ENCODE assay signal across 8 cellular contexts in genomic region chr5:32444191-32444945, GRCh38. TPM values are rescaled to one million over a fixed set of nuclear protein-coding genes. Genes with fewer than 3 reads are reported as not detected.
A peak's percentile ranks its signal among the peaks of the same experiment; 100 is the strongest.
DNase-seq lines count a peak whose midpoint lies in the region; ATAC-seq, FAIRE-seq and TF ChIP-seq lines count a peak whose summit lies in the region.

Gene ZFR (minus strand): TSS chr5:32444740. CDS start chr5:32444658, 82 bp downstream.

- BruUV-seq in HepG2 (replicated peaks; lab: Mats Ljungman, UMichigan), result no TSS peak

- in situ Hi-C loops in HepG2 (cut with HindIII; ENCODE audit: extremely low pct_ligation_motif_present, low pct_unique_long_range_greater_than_20kb), result no loop called here

- peaks cover 44% of the 10 kb centered on the region for H3K4me1 ChIP-seq in HepG2 (ENCODE audit: insufficient read depth, low read length)

- peak within 1 kb of the TSS; percentile 94 for H3K27ac ChIP-seq in C4-2B
- H3K27ac ChIP-seq in HepG2 (ENCODE audit: extremely low read length, insufficient read depth, low read length), result peak within 1 kb of the TSS; percentile 86

- H3K9me3 ChIP-seq in HepG2 (ENCODE audit: low read length), result no peaks in the 10 kb centered on the region

- peak; percentile 96 for DNase-seq in NCI-H748 treated with DMSO at 0.1 percent for 48 hours (lab: John Stamatoyannopoulos, UW)
- DNase-seq in activated CD4-positive, alpha-beta T cell treated with anti-CD3 and anti-CD28 coated beads, Interleukin-2, amount 50 U/mL, for 24 hours (ENCODE audit: low read depth in 1 of 2, low spot score in 1 of 2), result peak; percentile 83 to 87
- DNase-seq in HepG2 (ENCODE audit: low spot score), result peak; percentile 83
- DNase-seq in stimulated activated CD4-positive, alpha-beta T cell treated with anti-CD3 and anti-CD28 coated beads, Interleukin-2, amount 100 ng/mL, for 48 hours, result peak; percentile 86

- intact Hi-C loops in dendritic cell treated with granulocyte-macrophage colony-stimulating factor and Interleukin-4, amounts not matched to agents 40 ng/mL and 50 ng/mL, for 4 days (cut with micrococcal nuclease), result loop anchor here (10.0 kb wide), 1 partner anchor 270 kb away; the partner anchor contains the start of gene GOLPH3
- intact Hi-C loops in HepG2 (cut with micrococcal nuclease; ENCODE audit: unreplicated experiment), result loop anchor here (5.0 kb wide), 1 partner anchor 143 kb away; the partner anchor contains the start of gene SUB1

- H2AFZ ChIP-seq in HepG2 (ENCODE audit: low read length), result peak within 1 kb of the TSS; percentile 42

- peaks cover 36% of the 10 kb centered on the region for H3K4me1 Mint-ChIP-seq in dendritic cell treated with granulocyte-macrophage colony-stimulating factor and Interleukin-4, amounts not matched to agents 40 ng/mL and 50 ng/mL, for 4 days (ENCODE audit: low read depth)

- H3K27me3 Mint-ChIP-seq in dendritic cell treated with granulocyte-macrophage colony-stimulating factor and Interleukin-4, amounts not matched to agents 40 ng/mL and 50 ng/mL, for 4 days, result no peaks in the 10 kb centered on the region

- POLR2A ChIA-PET in HepG2 (lab: Yijun Ruan, JAX), result interaction anchor here (0.7 to 1.3 kb wide), 15 partner anchors 9 to 210 kb away, joined by 3 to 11 read pairs (median 4); no protein-coding TSS in a partner anchor

- TF ChIP-seq RAD21 in HepG2 (CRISPR knock-in tag; IDR thresholded peaks at IDR 0.05), result peak; percentile 15; the same call in 1 of the 2 replicates

- peak within 1 kb of the TSS; percentile 91 to 97 (median 94) for H3K4me3 ChIP-seq in HepG2 (replicated peaks in 1 of 3; ENCODE audit: insufficient read depth in 1 of 3, low read depth in 2 of 3, low read length in 3 of 3)

- H3K9ac ChIP-seq in HepG2 (ENCODE audit: insufficient read depth, low read depth, low read length), result peak within 1 kb of the TSS; percentile 96

- H3K36me3 Mint-ChIP-seq in dendritic cell treated with granulocyte-macrophage colony-stimulating factor and Interleukin-4, amounts not matched to agents 40 ng/mL and 50 ng/mL, for 4 days (ENCODE audit: low read depth), result no peaks in the 10 kb centered on the region

- no peaks in the 10 kb centered on the region; a peak in 1 of 5 replicates for H3K27me3 ChIP-seq in HepG2 (ENCODE audit: control insufficient read depth in 1 of 2, insufficient read depth in 2 of 2, low read length in 2 of 2)

- FAIRE-seq in HepG2 (lab: Jason Lieb, UNC), result peak; percentile 40

- ATAC-seq in GM19397 (IDR thresholded peaks at IDR 0.05; ENCODE audit: unreplicated experiment) (peak; percentile 82), HG03565 (IDR thresholded peaks at IDR 0.05; ENCODE audit: unreplicated experiment) (peak; percentile 77), HepG2 (peak; percentile 96)

- peaks cover 0 to 7% of the 10 kb centered on the region in 2 experiments; a peak in 2 of 5 replicates for H3K36me3 ChIP-seq in HepG2 (replicated peaks in 1 of 2; ENCODE audit: control insufficient read depth in 1 of 2, insufficient read depth in 2 of 2, low read length in 2 of 2)

- peaks cover 41% of the 10 kb centered on the region for H4K20me1 ChIP-seq in HepG2 (ENCODE audit: insufficient read depth, low read length)

- H3K79me2 ChIP-seq in HepG2 (ENCODE audit: insufficient read depth, low read length), result peaks cover 49% of the 10 kb centered on the region

- WGBS in HepG2 (ENCODE audit: low lambda C conversion rate), result under 1% methylated on average over 18 of the region's 81 CpGs

- H3K4me3 Mint-ChIP-seq in dendritic cell treated with granulocyte-macrophage colony-stimulating factor and Interleukin-4, amounts not matched to agents 40 ng/mL and 50 ng/mL, for 4 days, result peak within 1 kb of the TSS; percentile 87

- H3K4me2 ChIP-seq in HepG2 (ENCODE audit: low read depth, low read length), result peak within 1 kb of the TSS; percentile 76

- TF ChIP-seq EP300 in HepG2 (IDR thresholded peaks at IDR 0.05; ENCODE audit: low read depth in 2 of 2, low read length in 2 of 2) (no peak), HepG2 (CRISPR knock-in tag; IDR thresholded peaks at IDR 0.05; ENCODE audit: borderline replicate concordance) (no peak)

- H3K9me3 Mint-ChIP-seq in dendritic cell treated with granulocyte-macrophage colony-stimulating factor and Interleukin-4, amounts not matched to agents 40 ng/mL and 50 ng/mL, for 4 days, result no peaks in the 10 kb centered on the region

- TF ChIP-seq POLR2A in HepG2 (IDR thresholded peaks at IDR 0.05; ENCODE audit: insufficient read depth in 1 of 2, low read depth in 2 of 2, low read length in 2 of 2), result peak; percentile 92 to 93

- H3K27ac Mint-ChIP-seq in dendritic cell treated with granulocyte-macrophage colony-stimulating factor and Interleukin-4, amounts not matched to agents 40 ng/mL and 50 ng/mL, for 4 days, result peak within 1 kb of the TSS; percentile 83

- TF ChIP-seq CTCF in C4-2B (conservative IDR thresholded peaks at IDR 0.05), result no peak
- peak; percentile 13; the same call in 1 of the 2 replicates for TF ChIP-seq CTCF in HepG2 (CRISPR knock-in tag; IDR thresholded peaks at IDR 0.05)

- CTCF ChIA-PET in HepG2 (lab: Yijun Ruan, JAX; ENCODE audit: low intra/inter-chr PET ratio, low total read pairs), result interaction anchor here (0.6 kb wide), 1 partner anchor 168 kb away, joined by 4 read pairs; no protein-coding TSS in a partner anchor

TF ChIP-seq in HepG2, 621 proteins besides CTCF, POLR2A, EP300 and RAD21 (continues in another document):
- TF ChIP-seq KAT2B (IDR thresholded peaks at IDR 0.05; ENCODE audit: borderline replicate concordance, low read depth, low read length) (no peak), CBX2 (IDR thresholded peaks at IDR 0.05; ENCODE audit: low read depth, low read length) (no peak), CBX2 (CRISPR knock-in tag; IDR thresholded peaks at IDR 0.05; ENCODE audit: low read depth) (0 out of 2 replicates have a peak, but pooled peaks have one; percentile 69), ZNF441 (CRISPR knock-in tag; IDR thresholded peaks at IDR 0.05; ENCODE audit: borderline replicate concordance) (peak; percentile 34; the same call in 1 of the 2 replicates), ELF4 (CRISPR knock-in tag; IDR thresholded peaks at IDR 0.05; ENCODE audit: borderline replicate concordance) (0 out of 2 replicates have a peak, but pooled peaks have one; percentile 57), FOXJ3 (CRISPR knock-in tag; IDR thresholded peaks at IDR 0.05; ENCODE audit: borderline replicate concordance) (no peak), TOE1 (CRISPR knock-in tag; IDR thresholded peaks at IDR 0.05) (0 out of 2 replicates have a peak, but pooled peaks have one; percentile 36), NBN (conservative IDR thresholded peaks at IDR 0.05) (no peak), IRF9 (CRISPR knock-in tag; IDR thresholded peaks at IDR 0.05; ENCODE audit: borderline replicate concordance) (no peak; the same call in 1 of the 2 replicates), GMEB2 (CRISPR knock-in tag; IDR thresholded peaks at IDR 0.05; ENCODE audit: low read depth) (0 out of 2 replicates have a peak, but pooled peaks have one; percentile 37), CBX1 (IDR thresholded peaks at IDR 0.05; ENCODE audit: low read depth) (peak; percentile 11), AGO2 (optimal IDR thresholded peaks at IDR 0.05; ENCODE audit: low read depth, low read length) (peak; percentile 76)

RNA-seq across cellular contexts. Expression of gene ZFR, which starts in this region (rescaled TPM):
- 89.0 and 139 TPM in 2 replicates for total RNA-seq in HepG2 (2016; rRNA removed; fragmentation: Illumina TruSeq; extraction: Trizol)
- total RNA-seq in HepG2 (2016; cell fraction: cytosol; rRNA removed; fragmentation: Illumina TruSeq; extraction: Trizol; ENCODE audit: low read depth), result 22.0 and 24.1 TPM in 2 replicates
- 87.3 and 135 TPM in 2 replicates for total RNA-seq in HepG2 (2016; cell fraction: insoluble cytoplasmic fraction; rRNA removed; fragmentation: Illumina TruSeq; extraction: Trizol)
- 38.7 and 46.1 TPM in 2 replicates for total RNA-seq in HepG2 (2016; cell fraction: membrane; rRNA removed; fragmentation: Illumina TruSeq; extraction: Trizol)
- total RNA-seq in HepG2 (2016; cell fraction: nucleus; rRNA removed; fragmentation: Illumina TruSeq; extraction: Trizol), result 78.3 and 83.8 TPM in 2 replicates
- 77.1 and 92.8 TPM in 2 replicates for polyA plus RNA-seq in HepG2 (2011; rRNA removed)
- polyA plus RNA-seq in HepG2 (2011; cell fraction: cytosol; rRNA removed), result 59.0 and 61.6 TPM in 2 replicates
- polyA plus RNA-seq in HepG2 (2011; cell fraction: nucleus; rRNA removed), result 51.2 and 56.7 TPM in 2 replicates
- 42.8 and 59.8 TPM in 2 replicates for polyA plus RNA-seq in HepG2 (2012)
- polyA plus RNA-seq in HepG2 (2016; cell fraction: cytosol; fragmentation: Illumina TruSeq; extraction: Trizol; ENCODE audit: low read depth), result 4.2 and 5.3 TPM in 2 replicates
- polyA plus RNA-seq in HepG2 (2016; cell fraction: insoluble cytoplasmic fraction; fragmentation: Illumina TruSeq; extraction: Trizol; ENCODE audit: low read depth), result 105 and 109 TPM in 2 replicates
- 14.8 and 18.1 TPM in 2 replicates for polyA plus RNA-seq in HepG2 (2016; cell fraction: membrane; fragmentation: Illumina TruSeq; extraction: Trizol; ENCODE audit: low read depth)
- 89.8 and 90.3 TPM in 2 replicates for polyA plus RNA-seq in HepG2 (2016; cell fraction: nucleus; fragmentation: Illumina TruSeq; extraction: Trizol; ENCODE audit: insufficient read depth, low read depth)
- polyA minus RNA-seq in HepG2 (2011; rRNA and poly(A)+ RNA removed; ENCODE audit: low replicate concordance), result 293 and 343 TPM in 2 replicates
- polyA minus RNA-seq in HepG2 (2011; cell fraction: cytosol; rRNA and poly(A)+ RNA removed), result 57.4 and 58.9 TPM in 2 replicates
- polyA minus RNA-seq in HepG2 (2011; cell fraction: nucleus; rRNA and poly(A)+ RNA removed), result 77.6 and 92.6 TPM in 2 replicates

Comparison
In these comparisons a context has a peak if more than half of its experiments do, and no peak if none do; other contexts are left out.
1. Peak in every context shown above with its lines: DNase-seq, ATAC-seq, H3K4me3 ChIP-seq and H3K27ac ChIP-seq.